In genomic region chr14:100824156-100824555, GRCh38 we compare ENCODE assay signal across 11 cellular contexts. TPM values are rescaled to one million over a fixed set of nuclear protein-coding genes. Genes with fewer than 3 reads are reported as not detected.
DNase-seq lines count a peak whose midpoint lies in the region; ATAC-seq and TF ChIP-seq lines count a peak whose summit lies in the region.
"Had no signal": no experiment of that assay in that cellular context is flagged by ENCODE, and none has a peak within 500 bp of the region (broad histone marks: within the 10 kb centered on the region; RNA-seq: fewer than 3 reads in every experiment).

No MANE protein-coding gene starts in this region.

- POLR2A ChIA-PET in PC-9 (lab: Charles Lee; ENCODE audit: unreplicated experiment): no interaction called here

- H3K36me3 ChIP-seq in right lobe of liver (no peaks in the 10 kb centered on the region), testis (ENCODE audit: low read depth, missing control alignments) (no peaks in the 10 kb centered on the region), PC-9 (ENCODE audit: low read depth) (no peaks in the 10 kb centered on the region)
- H3K36me3 ChIP-seq: thyroid gland had no signal

- intact Hi-C loops in right lobe of liver (cut with DNase I): loop anchor here in 1 of 2 donors (10.0 kb wide), 1 partner anchor 109 kb away; no protein-coding TSS in a partner anchor
- intact Hi-C loops in testis (cut with DNase I; ENCODE audit: low total_unique reads): loop anchor here (10.0 kb wide), 1 partner anchor 159 kb away; no protein-coding TSS in a partner anchor
- intact Hi-C loops in PC-9 (cut with micrococcal nuclease; ENCODE audit: unreplicated experiment): no loop called here

- TF ChIP-seq CTCF in right lobe of liver (IDR thresholded peaks at IDR 0.05): no peak
- no peak for TF ChIP-seq CTCF in testis (IDR thresholded peaks at IDR 0.05)
- no peak for TF ChIP-seq CTCF in PC-9 (conservative IDR thresholded peaks at IDR 0.05)

- no peaks in the 10 kb centered on the region for H4K20me1 ChIP-seq in PC-9 (ENCODE audit: insufficient read depth)

- H3K79me2 ChIP-seq in PC-9 (ENCODE audit: low read depth): no peaks in the 10 kb centered on the region

- H3K4me3 ChIP-seq in right lobe of liver: no peak overlapping the region
- peak overlapping the region; percentile 7 to 63 for H3K4me3 ChIP-seq in testis
- H3K4me3 ChIP-seq in PC-9: no peak overlapping the region
- H3K4me3 ChIP-seq: thyroid gland had no signal

- no peaks in the 10 kb centered on the region for H3K27me3 ChIP-seq in right lobe of liver
- H3K27me3 ChIP-seq in testis: no peaks in the 10 kb centered on the region
- peaks cover 36% of the 10 kb centered on the region; the same call in 1 of the 2 replicates for H3K27me3 ChIP-seq in PC-9 (ENCODE audit: insufficient read depth, low read depth)

- H3K9me3 ChIP-seq in right lobe of liver: no peaks in the 10 kb centered on the region
- no peaks in the 10 kb centered on the region for H3K9me3 ChIP-seq in testis
- H3K9me3 ChIP-seq in PC-9 (ENCODE audit: insufficient read depth, low read depth): no peaks in the 10 kb centered on the region
- H3K9me3 ChIP-seq: thyroid gland had no signal

- H3K4me1 ChIP-seq in right lobe of liver (peaks cover 0 to 11% (median 0%) of the 10 kb centered on the region in 4 donors), testis (peaks cover 4% of the 10 kb centered on the region), PC-9 (replicated peaks; ENCODE audit: insufficient read depth) (no peaks in the 10 kb centered on the region)
- H3K4me1 ChIP-seq: thyroid gland had no signal

- DNase-seq in NCI-H526 treated with DMSO at 0.1 percent for 48 hours (lab: John Stamatoyannopoulos, UW) (peak; percentile 14), fibroblast of gingiva (ENCODE audit: low read depth) (peak; percentile 46), right lobe of liver (peak in 1 of 3 donors; percentile 53), testis (peak; percentile 80), PC-9 (no peak), NCI-H187 (lab: John Stamatoyannopoulos, UW) (no peak)
- DNase-seq: amniotic stem cell; naive thymus-derived CD4-positive, alpha-beta T cell; NCI-H2029 treated with DMSO at 0.1 percent for 48 hours had no signal

- peak; percentile 37 to 53 (median 44) for ATAC-seq in right lobe of liver
- ATAC-seq in HG03521 (IDR thresholded peaks at IDR 0.05; ENCODE audit: unreplicated experiment): no peak
- ATAC-seq: naive thymus-derived CD4-positive, alpha-beta T cell had no signal

- no peak overlapping the region for H3K4me2 ChIP-seq in PC-9

- WGBS in right lobe of liver (ENCODE audit: insufficient coverage, low coverage, low lambda C conversion rate, missing lambda C conversion rate): 60% methylated on average over 1 of the region's 30 CpGs
- 41 to 42% methylated on average over 8 to 30 of the region's 30 CpGs for WGBS in testis, 2 donors

- no peaks in the 10 kb centered on the region for H3F3A ChIP-seq in PC-9 (ENCODE audit: insufficient read depth, low read depth)

- H3K27ac ChIP-seq in right lobe of liver (no peak overlapping the region), testis (no peak overlapping the region), PC-9 (no peak overlapping the region)
- H3K27ac ChIP-seq: thyroid gland had no signal

- CTCF ChIA-PET in PC-9 (lab: Charles Lee): no interaction called here

- H2AFZ ChIP-seq in PC-9: no peak overlapping the region

- no peak for TF ChIP-seq POLR2A in right lobe of liver (IDR thresholded peaks at IDR 0.05)
- no peak for TF ChIP-seq POLR2A in testis (IDR thresholded peaks at IDR 0.05)

- no peaks in the 10 kb centered on the region for H3K9me2 ChIP-seq in PC-9 (ENCODE audit: insufficient read depth)

- no TSS peak for BruUV-seq in PC-9 (replicated peaks; lab: Mats Ljungman, UMichigan)

RNA-seq across cellular contexts. Expression of gene MEG3, which starts 1.8 kb away (rescaled TPM):
- total RNA-seq in right lobe of liver (10 to 100 TPM in 5 of 6 experiments, 1 to 10 TPM in 1; 5.7 to 43.7 (median 23.9) TPM), testis (100 to 1,000 TPM; 228 to 324 TPM), PC-9 (2021) (not detected in 2 replicates)
- polyA plus RNA-seq in testis (ENCODE audit: insufficient read depth, low read depth, low replicate concordance): 107 TPM
- polyA plus RNA-seq: naive thymus-derived CD4-positive, alpha-beta T cell had no signal

Comparison
In these comparisons a context has a peak if more than half of its experiments do, and no peak if none do; other contexts are left out.
1. DNase-seq: peak in NCI-H526 treated with DMSO at 0.1 percent for 48 hours (single experiment), fibroblast of gingiva (single experiment) and testis (single experiment); none in PC-9 (0 of 2) and NCI-H187 (0 of 2).
2. H3K4me3 ChIP-seq: peak in testis (2 of 2); none in right lobe of liver (0 of 3) and PC-9 (single experiment).